19 cellular contexts compared by ENCODE assay signal in genomic region chr1:39305555-39305954, GRCh38.
A peak's percentile ranks its signal among the peaks of the same experiment; 100 is the strongest.
DNase-seq lines count a peak whose midpoint lies in the region; ATAC-seq, FAIRE-seq and TF ChIP-seq lines count a peak whose summit lies in the region.
"Had no signal": no experiment of that assay in that cellular context is flagged by ENCODE, and none has a peak within 500 bp of the region (broad histone marks: within the 10 kb centered on the region; RNA-seq: fewer than 3 reads in every experiment).

No MANE protein-coding gene starts in this region.

- peaks cover 0 to 7% (median 1%) of the 10 kb centered on the region in 4 donors for H3K4me1 Mint-ChIP-seq in CD4-positive, CD25-positive, alpha-beta regulatory T cell
- H3K4me1 Mint-ChIP-seq in Calu3 (ENCODE audit: low read depth, unreplicated experiment) = peaks cover 11% of the 10 kb centered on the region

- no peaks in the 10 kb centered on the region for H3K9me3 Mint-ChIP-seq in CD4-positive, CD25-positive, alpha-beta regulatory T cell
- H3K9me3 Mint-ChIP-seq in Calu3 (ENCODE audit: low read depth, unreplicated experiment) = no peaks in the 10 kb centered on the region
- H3K9me3 Mint-ChIP-seq: activated B cell treated with CpG ODN at 0.5 μM for 24 hours had no signal

- H3K9me3 ChIP-seq in CD4-positive, CD25-positive, alpha-beta regulatory T cell (ENCODE audit: control insufficient read depth in 2 of 2, low read length in 2 of 2) = no peaks in the 10 kb centered on the region
- H3K9me3 ChIP-seq in OCI-LY7 (ENCODE audit: low read length) (no peaks in the 10 kb centered on the region), spleen (no peaks in the 10 kb centered on the region), sigmoid colon (no peaks in the 10 kb centered on the region)
- H3K9me3 ChIP-seq: esophagus muscularis mucosa, thyroid gland had no signal

- 75 to 92% (median 79%) methylated on average over 2 of the region's 2 CpGs for WGBS in spleen, 5 donors
- WGBS in sigmoid colon, 2 donors = 31 to 52% methylated on average over 2 of the region's 2 CpGs

- no peaks in the 10 kb centered on the region for H3K9me2 ChIP-seq in OCI-LY7 (ENCODE audit: insufficient read depth, low read length)

- no peak overlapping the region for H2AFZ ChIP-seq in OCI-LY7 (ENCODE audit: low read length)

- ATAC-seq in CD4-positive, CD25-positive, alpha-beta regulatory T cell (ENCODE audit: low read depth in 2 of 2) = no peak
- ATAC-seq: HepG2 had no signal

- POLR2A ChIA-PET in OCI-LY7 (lab: Charles Lee) = interaction anchor here (0.7 kb wide), 1 partner anchor 24 kb away, joined by 4 read pairs; no protein-coding TSS in a partner anchor

- H3K27ac ChIP-seq in CD4-positive, CD25-positive, alpha-beta regulatory T cell (ENCODE audit: insufficient read depth, low read length, poor library complexity, severe bottlenecking) = no peak overlapping the region
- H3K27ac ChIP-seq in OCI-LY7 (ENCODE audit: low read depth, low read length, poor library complexity, severe bottlenecking) (no peak overlapping the region), spleen (no peak overlapping the region), sigmoid colon (peak overlapping the region in 2 of 4 donors; percentile 20 to 33)
- H3K27ac ChIP-seq: cardiac muscle cell, esophagus muscularis mucosa, thyroid gland had no signal

- no peak overlapping the region for H3K4me2 ChIP-seq in OCI-LY7 (ENCODE audit: low read length)
- H3K4me2 ChIP-seq: smooth muscle cell had no signal

- CTCF ChIA-PET in Calu3 (lab: Charles Lee) = interaction anchor here (0.7 kb wide), 1 partner anchor 80 kb away, joined by 3 read pairs; no protein-coding TSS in a partner anchor
- CTCF ChIA-PET in OCI-LY7 (lab: Charles Lee; ENCODE audit: unreplicated experiment) = no interaction called here

- no peak overlapping the region for H3K4me3 Mint-ChIP-seq in CD4-positive, CD25-positive, alpha-beta regulatory T cell
- H3K4me3 Mint-ChIP-seq in Calu3 (ENCODE audit: low read depth, unreplicated experiment) = no peak overlapping the region
- H3K4me3 Mint-ChIP-seq: activated B cell treated with CpG ODN at 0.5 μM for 24 hours had no signal

- peaks cover 73% of the 10 kb centered on the region for H3K36me3 ChIP-seq in CD4-positive, CD25-positive, alpha-beta regulatory T cell (ENCODE audit: control insufficient read depth, insufficient read depth, low read length)
- H3K36me3 ChIP-seq in OCI-LY7 (ENCODE audit: insufficient read depth, low read length) (peaks cover 86% of the 10 kb centered on the region), spleen (peaks cover 3 to 100% (median 74%) of the 10 kb centered on the region in 6 donors), sigmoid colon (peaks cover 22 to 92% (median 44%) of the 10 kb centered on the region in 4 donors)

- no peaks in the 10 kb centered on the region for H3K27me3 Mint-ChIP-seq in CD4-positive, CD25-positive, alpha-beta regulatory T cell
- H3K27me3 Mint-ChIP-seq in Calu3 (ENCODE audit: unreplicated experiment) = no peaks in the 10 kb centered on the region
- H3K27me3 Mint-ChIP-seq: activated B cell treated with CpG ODN at 0.5 μM for 24 hours had no signal

- no peaks in the 10 kb centered on the region for H3K79me2 ChIP-seq in OCI-LY7 (ENCODE audit: insufficient read depth, low read depth, low read length)

- no peak for TF ChIP-seq EP300 in sigmoid colon (IDR thresholded peaks at IDR 0.05)

- FAIRE-seq in D721Med (lab: Jason Lieb, UNC) = no peak
- FAIRE-seq: HepG2 had no signal

- DNase-seq in CD4-positive, CD25-positive, alpha-beta regulatory T cell = no peak
- no peak for DNase-seq in Calu3
- peak; percentile 6 for DNase-seq in OCI-LY7 (ENCODE audit: low spot score)
- DNase-seq in foreskin melanocyte = peak; percentile 48
- DNase-seq in spleen = no peak
- no peak for DNase-seq in NCI-H774 (lab: John Stamatoyannopoulos, UW)
- no peak for DNase-seq in D721Med (ENCODE audit: insufficient read length, low spot score)
- no peak for DNase-seq in sigmoid colon
- DNase-seq: activated B cell treated with CpG ODN at 0.5 μM for 24 hours, AML-193, DMS 273 treated with DMSO at 0.1 percent for 48 hours, NCI-H1694, NCI-H345, T-helper 2 cell, thyroid gland had no signal

- H3K4me1 ChIP-seq in CD4-positive, CD25-positive, alpha-beta regulatory T cell (ENCODE audit: control insufficient read depth, insufficient read depth, low read length, poor library complexity, severe bottlenecking) = no peaks in the 10 kb centered on the region
- H3K4me1 ChIP-seq in OCI-LY7 (ENCODE audit: insufficient read depth, low read length, poor library complexity, severe bottlenecking) = peaks cover 9% of the 10 kb centered on the region
- H3K4me1 ChIP-seq in spleen = no peaks in the 10 kb centered on the region
- no peaks in the 10 kb centered on the region for H3K4me1 ChIP-seq in sigmoid colon
- H3K4me1 ChIP-seq: esophagus muscularis mucosa, thyroid gland had no signal

- BruUV-seq in Calu3 (replicated peaks; lab: Mats Ljungman, UMichigan) (no TSS peak), OCI-LY7 (replicated peaks; lab: Mats Ljungman, UMichigan) (no TSS peak)

- H3K27ac Mint-ChIP-seq in CD4-positive, CD25-positive, alpha-beta regulatory T cell = peak overlapping the region in 2 of 3 donors; percentile 21 to 55
- peak overlapping the region; percentile 25 for H3K27ac Mint-ChIP-seq in Calu3 (ENCODE audit: unreplicated experiment)
- H3K27ac Mint-ChIP-seq: activated B cell treated with CpG ODN at 0.5 μM for 24 hours had no signal

- H3K4me3 ChIP-seq in CD4-positive, CD25-positive, alpha-beta regulatory T cell (ENCODE audit: low read depth, low read length) = no peak overlapping the region
- H3K4me3 ChIP-seq in OCI-LY7 (ENCODE audit: low read depth, low read length, poor library complexity, severe bottlenecking) (no peak overlapping the region), spleen (no peak overlapping the region), sigmoid colon (no peak overlapping the region)
- H3K4me3 ChIP-seq: cardiac muscle cell, esophagus muscularis mucosa, smooth muscle cell, thyroid gland had no signal

- peaks cover 50% of the 10 kb centered on the region for H3K36me3 Mint-ChIP-seq in CD4-positive, CD25-positive, alpha-beta regulatory T cell
- peaks cover 38% of the 10 kb centered on the region for H3K36me3 Mint-ChIP-seq in Calu3 (ENCODE audit: insufficient read depth, unreplicated experiment)

- H4K20me1 ChIP-seq in OCI-LY7 (ENCODE audit: insufficient read depth, low read length) = no peaks in the 10 kb centered on the region

- H3K27me3 ChIP-seq in CD4-positive, CD25-positive, alpha-beta regulatory T cell (ENCODE audit: control insufficient read depth, insufficient read depth, low read length) = no peaks in the 10 kb centered on the region
- H3K27me3 ChIP-seq in spleen (replicated peaks in 1 of 7) = no peaks in the 10 kb centered on the region
- no peaks in the 10 kb centered on the region for H3K27me3 ChIP-seq in sigmoid colon
- H3K27me3 ChIP-seq: cardiac muscle cell, esophagus muscularis mucosa, thyroid gland had no signal

- TF ChIP-seq CTCF in Calu3 (IDR thresholded peaks at IDR 0.05; ENCODE audit: unreplicated experiment) (no peak), OCI-LY7 (conservative IDR thresholded peaks at IDR 0.05; ENCODE audit: low read length) (no peak), spleen (IDR thresholded peaks at IDR 0.05 in 8 of 11, conservative IDR thresholded peaks at IDR 0.05 in 3 of 11) (no peak), D721Med (IDR thresholded peaks at IDR 0.05; ENCODE audit: insufficient read depth, missing control alignments) (no peak), sigmoid colon (IDR thresholded peaks at IDR 0.05) (no peak)

- TF ChIP-seq POLR2A in spleen (IDR thresholded peaks at IDR 0.05) (no peak), sigmoid colon (IDR thresholded peaks at IDR 0.05) (no peak)

- intact Hi-C loops in Calu3 (cut with micrococcal nuclease; ENCODE audit: unreplicated experiment) = no loop called here
- intact Hi-C loops in OCI-LY7 (cut with micrococcal nuclease; ENCODE audit: unreplicated experiment) = no loop called here
- intact Hi-C loops in spleen (cut with DNase I; ENCODE audit: low total_unique reads) = no loop called here
- intact Hi-C loops in sigmoid colon (cut with DNase I) = no loop called here

Comparison
In these comparisons a context has a peak if more than half of its experiments do, and no peak if none do; other contexts are left out.
1. DNase-seq: peak in OCI-LY7 (single experiment) and foreskin melanocyte (single experiment); none in CD4-positive, CD25-positive, alpha-beta regulatory T cell (0 of 3), Calu3 (single experiment), spleen (single experiment), NCI-H774 (single experiment), D721Med (single experiment) and sigmoid colon (single experiment).